ENCODE assay signal across 8 cellular contexts in the genomic region with DNA sequence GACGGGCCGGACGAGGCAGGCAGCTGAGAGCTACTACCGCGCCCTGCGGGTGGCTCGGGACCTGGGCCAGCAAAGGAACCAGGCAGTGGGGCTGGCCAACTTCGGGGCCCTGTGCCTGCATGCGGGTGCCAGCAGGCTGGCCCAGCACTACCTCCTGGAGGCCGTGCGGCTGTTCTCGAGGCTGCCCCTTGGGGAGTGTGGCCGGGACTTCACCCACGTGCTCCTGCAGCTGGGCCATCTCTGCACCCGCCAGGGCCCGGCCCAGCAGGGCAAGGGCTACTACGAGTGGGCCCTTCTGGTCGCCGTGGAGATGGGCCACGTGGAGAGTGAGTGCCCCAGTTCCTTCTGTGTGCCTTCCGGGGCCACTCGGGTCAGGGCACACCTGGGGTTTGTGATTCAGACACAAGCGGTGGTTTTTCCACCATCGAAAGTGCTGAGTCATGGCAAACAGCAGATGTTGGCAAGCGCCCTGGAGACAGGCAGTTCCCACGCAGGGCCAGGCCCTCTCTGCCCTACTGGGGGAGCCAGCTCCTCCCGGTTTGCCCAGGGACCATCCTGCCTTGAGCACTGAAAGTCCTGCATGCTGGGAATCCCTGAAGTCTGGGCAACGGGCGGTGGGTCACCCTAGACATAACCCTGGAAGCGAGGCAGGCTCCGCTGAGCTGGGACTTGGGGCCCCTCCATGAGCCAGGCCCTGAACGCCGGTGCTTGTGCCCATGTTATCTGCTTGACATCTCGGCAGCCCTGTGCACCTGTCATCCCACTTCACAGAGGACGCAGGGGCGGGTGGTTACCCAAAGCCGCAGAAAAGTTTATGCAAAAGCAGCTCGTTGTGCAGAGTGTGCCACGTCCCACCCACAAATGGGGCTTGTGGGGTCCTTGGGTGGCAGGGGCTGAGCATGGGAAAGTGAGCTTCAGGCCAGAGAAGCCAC. TPM values are rescaled to one million over a fixed set of nuclear protein-coding genes. Genes with fewer than 3 reads are reported as not detected.
DNase-seq lines count a peak whose midpoint lies in the region; ATAC-seq, FAIRE-seq and TF ChIP-seq lines count a peak whose summit lies in the region.

No MANE protein-coding gene starts in this region.

- H3K79me2 ChIP-seq in trophoblast cell (ENCODE audit: control insufficient read depth, insufficient read depth, low read length, poor library complexity), result peaks cover 5% of the 10 kb centered on the region

- H3K27ac ChIP-seq in trophoblast cell (ENCODE audit: low read depth, low read length) (no peak overlapping the region), upper lobe of left lung (peak overlapping the region in 3 of 4 donors; percentile 42 to 59 (median 49))

- peaks cover 29 to 33% of the 10 kb centered on the region in 2 experiments for H3K36me3 ChIP-seq in trophoblast cell (ENCODE audit: control insufficient read depth in 1 of 2, insufficient read depth in 2 of 2, low read length in 2 of 2)
- peaks cover 0 to 79% (median 37%) of the 10 kb centered on the region in 4 donors for H3K36me3 ChIP-seq in upper lobe of left lung

- peak overlapping the region; percentile 81 for H2BK12ac ChIP-seq in trophoblast cell (ENCODE audit: low read length)

- peak overlapping the region; percentile 27 for H2BK120ac ChIP-seq in trophoblast cell (ENCODE audit: insufficient read depth, low read length, poor library complexity)

- no peak overlapping the region for H3K9ac ChIP-seq in trophoblast cell (ENCODE audit: low read length)

- TF ChIP-seq POLR2A in GM12892 (IDR thresholded peaks at IDR 0.05; ENCODE audit: low read depth, low read length), result no peak
- no peak for TF ChIP-seq POLR2A in erythroblast (IDR thresholded peaks at IDR 0.05; ENCODE audit: low read length)
- no peak for TF ChIP-seq POLR2A in upper lobe of left lung (IDR thresholded peaks at IDR 0.05)

- H3K4me2 ChIP-seq in trophoblast cell (ENCODE audit: low read length), result no peak overlapping the region

- WGBS in trophoblast cell (ENCODE audit: extremely low coverage, insufficient coverage, insufficient read length), result no CpG with 5 or more reads among the region's 39 CpGs
- WGBS in upper lobe of left lung, 2 donors, result 66 to 76% methylated on average over 14 to 21 of the region's 39 CpGs

- peak in 2 of 6 experiments; percentile 21 for TF ChIP-seq CTCF in upper lobe of left lung (IDR thresholded peaks at IDR 0.05)

- ATAC-seq in HG02588 (IDR thresholded peaks at IDR 0.05; ENCODE audit: unreplicated experiment), result peak; percentile 63
- peak; percentile 63 to 79 for ATAC-seq in upper lobe of left lung (ENCODE audit: low FRiP score in 2 of 2)

- FAIRE-seq in GM12892 (lab: Jason Lieb, UNC), result peak; percentile 87

- H3K9me3 ChIP-seq in trophoblast cell (ENCODE audit: insufficient read depth, low read depth, low read length), result no peaks in the 10 kb centered on the region
- H3K9me3 ChIP-seq in upper lobe of left lung, result no peaks in the 10 kb centered on the region

- H2AK5ac ChIP-seq in trophoblast cell (ENCODE audit: low read length), result peak overlapping the region; percentile 19

- peak overlapping the region; percentile 24 for H4K8ac ChIP-seq in trophoblast cell (ENCODE audit: low read depth, low read length)

- H2AFZ ChIP-seq in trophoblast cell (ENCODE audit: insufficient read depth, low read length, poor library complexity), result peak overlapping the region; percentile 13

- no peaks in the 10 kb centered on the region for H3K27me3 ChIP-seq in trophoblast cell (ENCODE audit: insufficient read depth, low read length)
- no peaks in the 10 kb centered on the region for H3K27me3 ChIP-seq in upper lobe of left lung

- DNase-seq in GM12892 (ENCODE audit: insufficient read length) (peak; percentile 74), NCI-H2171 (lab: John Stamatoyannopoulos, UW) (peak; percentile 13), erythroblast (lab: John Stamatoyannopoulos, UW) (peak; percentile 49 to 62), trophoblast cell (peak in 1 of 2 donors; percentile 6), upper lobe of left lung (peak; percentile 88 to 94), SW480 (ENCODE audit: low spot score) (no peak)
- DNase-seq in activated CD8-positive, alpha-beta memory T cell treated with anti-CD3 and anti-CD28 coated beads, Interleukin-2, amount 50 U/mL, for 1 hour (ENCODE audit: extremely low read depth), result peak; percentile 40

- no peak overlapping the region for H4K12ac ChIP-seq in trophoblast cell (ENCODE audit: low read depth, low read length)

- H2BK5ac ChIP-seq in trophoblast cell (ENCODE audit: low read depth, low read length, poor library complexity), result no peak overlapping the region

- H3K79me1 ChIP-seq in trophoblast cell (ENCODE audit: low read length), result peaks cover 28% of the 10 kb centered on the region

- peak in 1 of 4 donors; percentile 51 for TF ChIP-seq EP300 in upper lobe of left lung (IDR thresholded peaks at IDR 0.05)

- H4K91ac ChIP-seq in trophoblast cell (ENCODE audit: low read depth, low read length), result peak overlapping the region; percentile 86

- H3K4me3 ChIP-seq in trophoblast cell (ENCODE audit: low read depth, low read length) (no peak overlapping the region), upper lobe of left lung (no peak overlapping the region)

- H3K4ac ChIP-seq in trophoblast cell (ENCODE audit: low read depth, low read length), result peak overlapping the region; percentile 16

- H3K14ac ChIP-seq in trophoblast cell (ENCODE audit: low read length), result peak overlapping the region; percentile 62

- peak overlapping the region; percentile 34 for H3K18ac ChIP-seq in trophoblast cell (ENCODE audit: low read length)

- H3K4me1 ChIP-seq in trophoblast cell (ENCODE audit: control insufficient read depth in 1 of 2, insufficient read depth in 2 of 2, low read length in 2 of 2), result peaks cover 19 to 29% of the 10 kb centered on the region in 2 experiments
- H3K4me1 ChIP-seq in upper lobe of left lung, result peaks cover 14 to 21% (median 17%) of the 10 kb centered on the region in 4 donors

- H3K23ac ChIP-seq in trophoblast cell (ENCODE audit: low read length), result no peak overlapping the region

RNA-seq across cellular contexts. Expression of gene SH3TC1, which starts 29.5 kb away (rescaled TPM):
- 12.2 TPM for polyA plus RNA-seq in GM12892 (2012; ENCODE audit: missing spikeins)
- 12.8 and 13.1 TPM in 2 replicates for polyA plus RNA-seq in trophoblast cell (2013)
- 100 to 1,000 TPM in 2 of 6 donors, 10 to 100 TPM in 4; 34.1 to 193 (median 81.4) TPM for total RNA-seq in upper lobe of left lung

RNA-seq across cellular contexts. Expression of gene HTRA3, which starts 41.0 kb away (rescaled TPM):
- polyA plus RNA-seq in GM12892 (2012; ENCODE audit: missing spikeins), result not detected
- 31.1 and 33.0 TPM in 2 replicates for polyA plus RNA-seq in trophoblast cell (2013)
- total RNA-seq in upper lobe of left lung, result 10 to 100 TPM in 5 of 6 donors, 1 to 10 TPM in 1; 5.2 to 51.1 (median 19.7) TPM
